In the genomic region with DNA sequence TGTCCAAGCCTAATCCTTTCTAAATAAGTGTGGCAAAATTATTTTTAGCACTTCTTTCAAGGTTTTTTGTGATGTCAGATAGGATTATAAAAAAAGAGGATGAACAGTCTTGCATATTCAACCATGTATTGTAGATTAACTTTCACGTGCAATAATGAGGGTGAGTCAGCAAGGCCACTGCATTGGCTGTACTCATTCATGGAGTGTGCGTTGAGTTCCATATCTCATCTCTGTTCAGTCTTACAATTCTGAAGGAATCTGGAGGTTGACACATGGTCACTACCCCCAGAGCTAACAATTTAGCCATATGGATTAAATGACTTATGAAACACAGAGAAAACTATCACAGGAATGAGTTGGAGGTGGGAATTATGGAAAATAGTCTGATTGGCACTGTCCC, we compare ENCODE assay signal across 21 cellular contexts.
DNase-seq lines count a peak whose midpoint lies in the region; ATAC-seq, FAIRE-seq and TF ChIP-seq lines count a peak whose summit lies in the region.
"Had no signal": no experiment of that assay in that cellular context is flagged by ENCODE, and none has a peak within 500 bp of the region (broad histone marks: within the 10 kb centered on the region; RNA-seq: fewer than 3 reads in every experiment).

No MANE protein-coding gene starts in this region.

- H3K27me3 ChIP-seq in IMR-90 (ENCODE audit: control insufficient read depth, insufficient read depth, low read length) (no peaks in the 10 kb centered on the region), bronchial epithelial cell (ENCODE audit: control insufficient read depth, insufficient read depth, low read length) (no peaks in the 10 kb centered on the region), left ventricle myocardium inferior (ENCODE audit: low read depth) (no peaks in the 10 kb centered on the region)
- H3K27me3 ChIP-seq: BE2C had no signal

- no peak overlapping the region for H3K14ac ChIP-seq in IMR-90 (replicated peaks; ENCODE audit: low read depth, low read length)

- no peak overlapping the region for H2BK5ac ChIP-seq in IMR-90 (ENCODE audit: low read depth, low read length, poor library complexity, severe bottlenecking)

- no peak overlapping the region for H2BK20ac ChIP-seq in IMR-90 (ENCODE audit: low read depth, low read length)

- no peak overlapping the region for H3K9ac ChIP-seq in IMR-90 (ENCODE audit: low read depth, low read length)

- TF ChIP-seq CTCF in IMR-90 (conservative IDR thresholded peaks at IDR 0.05; ENCODE audit: low read depth, low read length) (no peak), bronchial epithelial cell (IDR thresholded peaks at IDR 0.05; ENCODE audit: insufficient read depth, low read length, severe bottlenecking) (no peak), left ventricle myocardium inferior (IDR thresholded peaks at IDR 0.05; ENCODE audit: borderline replicate concordance) (no peak)

- DNase-seq in IMR-90 (peak; percentile 30), NCI-H226 (peak; percentile 5), bronchial epithelial cell (ENCODE audit: low read depth) (peak; percentile 7), left ventricle myocardium inferior (no peak)
- no peak for DNase-seq in activated naive CD4-positive, alpha-beta T cell treated with Interleukin-2 at 50 U/mL for 16 hours
- no peak for DNase-seq in stimulated activated CD4-positive, alpha-beta T cell treated with anti-CD3 and anti-CD28 coated beads, Interleukin-15, amount 100 ng/mL, for 24 hours
- DNase-seq: ACHN; BE2C; C1 segment of cervical spinal cord; CD4-positive, CD25-positive, alpha-beta regulatory T cell; CD8-positive, alpha-beta memory T cell; COR-L47; GF-D8; GOT3; H7; HFFc6; KBM-7 had no signal

- no peak overlapping the region for H3K4me3 ChIP-seq in IMR-90 (ENCODE audit: insufficient read depth, low read depth, low read length)
- H3K4me3 ChIP-seq in bronchial epithelial cell (ENCODE audit: low read depth, low read length) = no peak overlapping the region
- H3K4me3 ChIP-seq in left ventricle myocardium inferior = no peak overlapping the region

- H4K20me1 ChIP-seq in IMR-90 (ENCODE audit: insufficient read depth, low read length) = no peaks in the 10 kb centered on the region

- no peak overlapping the region for H3K4me2 ChIP-seq in IMR-90 (ENCODE audit: low read depth, low read length)

- no peak for TF ChIP-seq POLR2A in IMR-90 (IDR thresholded peaks at IDR 0.05; ENCODE audit: low read depth, low read length)

- no peaks in the 10 kb centered on the region for H3K36me3 ChIP-seq in IMR-90 (ENCODE audit: control insufficient read depth, insufficient read depth, low read length)
- no peaks in the 10 kb centered on the region for H3K36me3 ChIP-seq in bronchial epithelial cell (ENCODE audit: control insufficient read depth, insufficient read depth, low read length)
- no peaks in the 10 kb centered on the region for H3K36me3 ChIP-seq in left ventricle myocardium inferior
- H3K36me3 ChIP-seq: BE2C had no signal

- H2AFZ ChIP-seq in IMR-90 (replicated peaks; ENCODE audit: low read length, poor library complexity) = no peak overlapping the region

- no peak overlapping the region for H4K5ac ChIP-seq in IMR-90 (ENCODE audit: low read depth, low read length)

- CTCF ChIA-PET in IMR-90 (lab: Yijun Ruan, JAX) = no interaction called here

- no peak overlapping the region for H4K91ac ChIP-seq in IMR-90 (ENCODE audit: insufficient read depth, low read depth, low read length)

- H3K23ac ChIP-seq in IMR-90 (ENCODE audit: low read depth, low read length) = no peak overlapping the region

- H3K9me3 ChIP-seq in IMR-90 (ENCODE audit: control insufficient read depth, insufficient read depth, low read length) = no peaks in the 10 kb centered on the region
- no peaks in the 10 kb centered on the region for H3K9me3 ChIP-seq in left ventricle myocardium inferior (replicated peaks)
- H3K9me3 ChIP-seq: BE2C had no signal

- no peak for ATAC-seq in IMR-90 (ENCODE audit: low read depth)
- ATAC-seq: HCT116 had no signal

- TF ChIP-seq RAD21 in IMR-90 (IDR thresholded peaks at IDR 0.05; ENCODE audit: low read length) = no peak

- H2AK9ac ChIP-seq in IMR-90 (replicated peaks; ENCODE audit: low read depth, low read length, poor library complexity) = no peak overlapping the region

- H3K18ac ChIP-seq in IMR-90 (ENCODE audit: low read depth, low read length) = no peak overlapping the region

- no peak overlapping the region for H2AK5ac ChIP-seq in IMR-90 (ENCODE audit: low read depth, low read length)

- no peak overlapping the region for H2BK15ac ChIP-seq in IMR-90 (ENCODE audit: low read depth, low read length)

- H4K8ac ChIP-seq in IMR-90 (ENCODE audit: low read depth in 2 of 2, low read length in 2 of 2) = no peak overlapping the region

- FAIRE-seq in bronchial epithelial cell (lab: Jason Lieb, UNC) = no peak
- FAIRE-seq: A204.1, D721Med, HTR-8/SVneo had no signal

- peaks cover 2% of the 10 kb centered on the region for H3K4me1 ChIP-seq in IMR-90 (ENCODE audit: control insufficient read depth, insufficient read depth, low read length)
- no peaks in the 10 kb centered on the region for H3K4me1 ChIP-seq in left ventricle myocardium inferior
- H3K4me1 ChIP-seq: BE2C had no signal

- no peak overlapping the region for H3K27ac ChIP-seq in IMR-90 (ENCODE audit: insufficient read depth, low read length)
- H3K27ac ChIP-seq in left ventricle myocardium inferior (replicated peaks) = no peak overlapping the region

- H3K79me1 ChIP-seq in IMR-90 (ENCODE audit: low read depth in 1 of 2, low read length in 2 of 2) = no peaks in the 10 kb centered on the region

- no peaks in the 10 kb centered on the region for H3K9me1 ChIP-seq in IMR-90 (ENCODE audit: insufficient read depth, low read length)

- no CpG with 5 or more reads among the region's 2 CpGs for WGBS in IMR-90 (ENCODE audit: extremely low coverage in 2 of 2, insufficient read length in 1 of 2), 2 experiments

- intact Hi-C loops in IMR-90 (cut with micrococcal nuclease) = no loop called here
- intact Hi-C loops in left ventricle myocardium inferior (cut with micrococcal nuclease) = no loop called here

- no peak overlapping the region for H2BK120ac ChIP-seq in IMR-90 (ENCODE audit: low read depth, low read length)

- dilution Hi-C loops in IMR-90 (cut with HindIII; ENCODE audit: low sequenced_read_pairs, unreplicated experiment) = no loop called here

- in situ Hi-C loops in IMR-90 (cut with MboI; ENCODE audit: low sequenced_read_pairs) = no loop called here

- no TSS peak for BruUV-seq in IMR-90 (replicated peaks; lab: Mats Ljungman, UMichigan)

- POLR2A ChIA-PET in IMR-90 (lab: Charles Lee; ENCODE audit: unreplicated experiment) = no interaction called here

- no peak overlapping the region for H3K4ac ChIP-seq in IMR-90 (ENCODE audit: low read depth, low read length)

- no peak overlapping the region for H3K56ac ChIP-seq in IMR-90 (ENCODE audit: extremely low read depth, insufficient read depth, low read length)

TF ChIP-seq in IMR-90, 13 proteins besides CTCF, POLR2A, EP300 and RAD21:
- TF ChIP-seq CEBPB (IDR thresholded peaks at IDR 0.05; ENCODE audit: low read depth, low read length) = no peak
- TF ChIP-seq MXI1 (IDR thresholded peaks at IDR 0.05; ENCODE audit: borderline replicate concordance, low read depth, low read length) = no peak
- TF ChIP-seq ELK1 (IDR thresholded peaks at IDR 0.05; ENCODE audit: borderline replicate concordance, low read depth, low read length) = no peak
- no peak for TF ChIP-seq MAZ (IDR thresholded peaks at IDR 0.05; ENCODE audit: borderline replicate concordance, low read depth, low read length)
- no peak for TF ChIP-seq CHD1 (IDR thresholded peaks at IDR 0.05; ENCODE audit: low read depth, low read length)
- TF ChIP-seq NFE2L2 (IDR thresholded peaks at IDR 0.05; ENCODE audit: low read depth, low read length) = no peak
- TF ChIP-seq SMC3 (IDR thresholded peaks at IDR 0.05; ENCODE audit: low read depth, low read length) = no peak
- TF ChIP-seq BHLHE40 (IDR thresholded peaks at IDR 0.05; ENCODE audit: low read depth, low read length) = no peak
- TF ChIP-seq RFX5 (IDR thresholded peaks at IDR 0.05; ENCODE audit: low read depth, low read length) = no peak
- TF ChIP-seq, protein P1, sequence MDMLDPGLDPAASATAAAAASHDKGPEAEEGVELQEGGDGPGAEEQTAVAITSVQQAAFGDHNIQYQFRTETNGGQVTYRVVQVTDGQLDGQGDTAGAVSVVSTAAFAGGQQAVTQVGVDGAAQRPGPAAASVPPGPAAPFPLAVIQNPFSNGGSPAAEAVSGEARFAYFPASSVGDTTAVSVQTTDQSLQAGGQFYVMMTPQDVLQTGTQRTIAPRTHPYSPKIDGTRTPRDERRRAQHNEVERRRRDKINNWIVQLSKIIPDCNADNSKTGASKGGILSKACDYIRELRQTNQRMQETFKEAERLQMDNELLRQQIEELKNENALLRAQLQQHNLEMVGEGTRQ (IDR thresholded peaks at IDR 0.05; ENCODE audit: low read depth, low read length) = no peak

Comparison
In these comparisons a context has a peak if more than half of its experiments do, and no peak if none do; other contexts are left out.
1. DNase-seq: peak in IMR-90 (single experiment), NCI-H226 (single experiment) and bronchial epithelial cell (single experiment); none in activated naive CD4-positive, alpha-beta T cell treated with Interleukin-2 at 50 U/mL for 16 hours (single experiment), stimulated activated CD4-positive, alpha-beta T cell treated with anti-CD3 and anti-CD28 coated beads, Interleukin-15, amount 100 ng/mL, for 24 hours (single experiment) and left ventricle myocardium inferior (single experiment).